Comparison of ENCODE assay signal across 11 cellular contexts in genomic region chr17:19723967-19724366, GRCh38. TPM values are rescaled to one million over a fixed set of nuclear protein-coding genes. Genes with fewer than 3 reads are reported as not detected.
DNase-seq lines count a peak whose midpoint lies in the region; ATAC-seq, FAIRE-seq and TF ChIP-seq lines count a peak whose summit lies in the region.
"Had no signal": no experiment of that assay in that cellular context is flagged by ENCODE, and none has a peak within 500 bp of the region (broad histone marks: within the 10 kb centered on the region; RNA-seq: fewer than 3 reads in every experiment).

No MANE protein-coding gene starts in this region.

- H3K36me3 ChIP-seq in mammary epithelial cell (ENCODE audit: insufficient read depth, low read length) (no peaks in the 10 kb centered on the region), neuronal stem cell (replicated peaks in 1 of 2; ENCODE audit: control insufficient read depth in 2 of 2, insufficient read depth in 2 of 2, low read length in 2 of 2) (no peaks in the 10 kb centered on the region), tibial artery (no peaks in the 10 kb centered on the region)

- dilution Hi-C loops in mammary epithelial cell (cut with HindIII; ENCODE audit: low sequenced_read_pairs): loop anchor here (5.0 kb wide), 1 partner anchor 38 kb away; no protein-coding TSS in a partner anchor

- H4K8ac ChIP-seq in neuronal stem cell (ENCODE audit: low read depth, low read length): no peak overlapping the region

- H2BK12ac ChIP-seq in neuronal stem cell (ENCODE audit: low read length): no peak overlapping the region

- no peaks in the 10 kb centered on the region for H3K79me1 ChIP-seq in neuronal stem cell (ENCODE audit: low read depth, low read length)

- no peak overlapping the region for H2BK15ac ChIP-seq in neuronal stem cell (ENCODE audit: low read length)

- H2AFZ ChIP-seq in mammary epithelial cell (ENCODE audit: low read depth, low read length) (peak overlapping the region; percentile 79), neuronal stem cell (ENCODE audit: low read length) (no peak overlapping the region)

- TF ChIP-seq POLR2A in A549 (IDR thresholded peaks at IDR 0.05; ENCODE audit: low read length): no peak

- H3K9ac ChIP-seq in mammary epithelial cell (ENCODE audit: insufficient read depth, low read length) (no peak overlapping the region), neuronal stem cell (ENCODE audit: low read depth, low read length, poor library complexity) (no peak overlapping the region)

- no peak for ATAC-seq in A549
- no peak for ATAC-seq in GM21515 (IDR thresholded peaks at IDR 0.05; ENCODE audit: unreplicated experiment)
- ATAC-seq in HG03520 (IDR thresholded peaks at IDR 0.05; ENCODE audit: unreplicated experiment): no peak

- peak overlapping the region; percentile 12 for H3K18ac ChIP-seq in neuronal stem cell (ENCODE audit: low read length)

- H3K4me2 ChIP-seq in A549 (peak overlapping the region; percentile 18; the same call in 2 of the 3 replicates), mammary epithelial cell (ENCODE audit: insufficient read depth, low read depth, low read length) (peak overlapping the region; percentile 73), neuronal stem cell (ENCODE audit: insufficient read depth, low read length, poor library complexity, severe bottlenecking) (no peak overlapping the region)

- H3K27ac ChIP-seq in A549 (peak overlapping the region; percentile 32 to 73; a peak in 4 of 6 replicates), mammary epithelial cell (ENCODE audit: insufficient read depth, low read depth, low read length) (peak overlapping the region; percentile 72), neuronal stem cell (replicated peaks; ENCODE audit: low read length) (no peak overlapping the region), tibial artery (peak overlapping the region in 1 of 2 donors; percentile 63)
- H3K27ac ChIP-seq: SK-N-MC had no signal

- CTCF ChIA-PET in A549 (lab: Yijun Ruan, JAX): interaction anchor here (1.2 to 12.9 kb wide), 5 partner anchors 18 to 211 kb away, joined by 3 to 145 read pairs (median 7); no protein-coding TSS in a partner anchor
- CTCF ChIA-PET in mammary epithelial cell (lab: Charles Lee; ENCODE audit: low non-redundant PET): interaction anchor here (0.6 kb wide), 1 partner anchor 20 kb away, joined by 4 read pairs; no protein-coding TSS in a partner anchor

- H2BK120ac ChIP-seq in neuronal stem cell (ENCODE audit: low read depth, low read length): no peak overlapping the region

- intact Hi-C loops in mammary epithelial cell (cut with micrococcal nuclease) (loop anchor here (1.0 to 2.0 kb wide), 2 partner anchors 17 to 29 kb away; no protein-coding TSS in a partner anchor), tibial artery (cut with DNase I; ENCODE audit: low total_unique reads) (no loop called here)

- in situ Hi-C loops in mammary epithelial cell (cut with MboI; ENCODE audit: low sequenced_read_pairs in 2 of 2): no loop called here

- H3K4me3 ChIP-seq in A549 (no peak overlapping the region), mammary epithelial cell (replicated peaks in 1 of 3; ENCODE audit: insufficient read depth in 1 of 3, low read depth in 2 of 3, low read length in 3 of 3) (no peak overlapping the region), neuronal stem cell (ENCODE audit: low read length in 2 of 2) (no peak overlapping the region), tibial artery (peak overlapping the region in 1 of 2 donors; percentile 39)
- H3K4me3 ChIP-seq: SK-N-MC had no signal

- H3K4me1 ChIP-seq in A549 (peaks cover 62% of the 10 kb centered on the region), mammary epithelial cell (ENCODE audit: insufficient read depth, low read length) (peaks cover 60% of the 10 kb centered on the region), neuronal stem cell (ENCODE audit: control insufficient read depth in 2 of 2, insufficient read depth in 1 of 2, low read depth in 1 of 2, low read length in 2 of 2) (peaks cover 0 to 8% of the 10 kb centered on the region in 2 donors), tibial artery (peaks cover 0 to 40% (median 29%) of the 10 kb centered on the region in 4 donors)

- no peak for TF ChIP-seq CTCF in A549 (IDR thresholded peaks at IDR 0.05)
- TF ChIP-seq CTCF in mammary epithelial cell (conservative IDR thresholded peaks at IDR 0.05 in 1 of 2, IDR thresholded peaks at IDR 0.05 in 1 of 2; ENCODE audit: extremely low read depth in 1 of 2, insufficient read depth in 1 of 2, low read depth in 1 of 2, low read length in 2 of 2): no peak
- TF ChIP-seq CTCF in tibial artery (IDR thresholded peaks at IDR 0.05): no peak

- TF ChIP-seq RAD21 in A549 (conservative IDR thresholded peaks at IDR 0.05 in 1 of 2, IDR thresholded peaks at IDR 0.05 in 1 of 2): no peak

- H3K27me3 ChIP-seq in mammary epithelial cell (ENCODE audit: insufficient read depth, low read length): no peaks in the 10 kb centered on the region
- peaks cover 0 to 8% (median 0%) of the 10 kb centered on the region in 3 experiments for H3K27me3 ChIP-seq in neuronal stem cell (ENCODE audit: control insufficient read depth in 3 of 3, insufficient read depth in 3 of 3, low read depth in 1 of 3, low read length in 3 of 3)
- no peaks in the 10 kb centered on the region for H3K27me3 ChIP-seq in tibial artery

- H3K9me3 ChIP-seq in A549 (no peaks in the 10 kb centered on the region), mammary epithelial cell (replicated peaks; ENCODE audit: insufficient read depth, low read length) (no peaks in the 10 kb centered on the region), neuronal stem cell (replicated peaks in 1 of 2; ENCODE audit: control insufficient read depth in 2 of 2, insufficient read depth in 1 of 2, low read depth in 1 of 2, low read length in 2 of 2) (no peaks in the 10 kb centered on the region), tibial artery (no peaks in the 10 kb centered on the region)

- H3K23ac ChIP-seq in neuronal stem cell (ENCODE audit: low read depth, low read length, poor library complexity): no peak overlapping the region

- no peak for FAIRE-seq in A549 (lab: Jason Lieb, UNC)

- DNase-seq in A549 (ENCODE audit: low read depth in 1 of 2, low spot score in 1 of 2) (no peak), HPDE6-E6E7 (ENCODE audit: extremely low spot score) (peak; percentile 84), mammary epithelial cell (peak; percentile 88), neuronal stem cell (ENCODE audit: low spot score) (no peak), tibial artery (no peak)
- DNase-seq in activated CD8-positive, alpha-beta memory T cell treated with anti-CD3 and anti-CD28 coated beads, Interleukin-2, amount 50 U/mL, for 4 hours: no peak
- DNase-seq: activated gamma-delta T cell, NCI-H524 treated with DMSO at 0.1 percent for 48 hours had no signal

- no peak overlapping the region for H3K14ac ChIP-seq in neuronal stem cell (ENCODE audit: low read length)

- peak overlapping the region; percentile 2 for H2AK5ac ChIP-seq in neuronal stem cell (ENCODE audit: low read depth, low read length)

- no peaks in the 10 kb centered on the region for H4K20me1 ChIP-seq in mammary epithelial cell (ENCODE audit: insufficient read depth, low read length)

- POLR2A ChIA-PET in A549 (lab: Yijun Ruan, JAX): interaction anchor here (0.6 to 1.5 kb wide), 2 partner anchors 14 to 76 kb away, joined by 3 to 7 read pairs; partner anchors contain the start of gene ALDH3A2

- no peak for TF ChIP-seq EP300 in A549 (IDR thresholded peaks at IDR 0.05)

- H2BK5ac ChIP-seq in neuronal stem cell (ENCODE audit: low read length): no peak overlapping the region

- H4K91ac ChIP-seq in neuronal stem cell (ENCODE audit: low read depth, low read length, poor library complexity): no peak overlapping the region

- H3K4ac ChIP-seq in neuronal stem cell (ENCODE audit: low read length): no peak overlapping the region

- no TSS peak for BruUV-seq in mammary epithelial cell (replicated peaks; lab: Mats Ljungman, UMichigan)

- 61% methylated on average over 1 of the region's 1 CpG for WGBS in A549 (ENCODE audit: missing lambda C conversion rate)
- 0% methylated on average over 1 of the region's 1 CpG for WGBS in mammary epithelial cell (ENCODE audit: low coverage, missing lambda C conversion rate)
- no CpG with 5 or more reads among the region's 1 CpG for WGBS in neuronal stem cell (ENCODE audit: extremely low coverage in 2 of 2, insufficient read length in 2 of 2, insufficient replicate concordance in 1 of 2), 2 donors

- H3K79me2 ChIP-seq in mammary epithelial cell (ENCODE audit: insufficient read depth, low read length): no peaks in the 10 kb centered on the region

TF ChIP-seq in A549, 52 proteins besides CTCF, POLR2A, EP300 and RAD21:
- TF ChIP-seq MAX (IDR thresholded peaks at IDR 0.05): no peak

RNA-seq across cellular contexts. Expression of gene SLC47A2, which starts 7.6 kb away (rescaled TPM):
- 0.07 and 0.13 TPM in 2 replicates for polyA plus RNA-seq in A549 (2011; rRNA removed)
- polyA plus RNA-seq in A549 (2012; cell fraction: cytosol; rRNA removed): 0.04 and 0.05 TPM in 2 replicates
- 0.26 and 0.44 TPM in 2 replicates for polyA plus RNA-seq in A549 (2012; cell fraction: nucleus; rRNA removed)
- polyA plus RNA-seq in A549 (2017; fragmentation: RNase III; extraction: RNeasy Plus Mini Kit Qiagen cat#74134 plus additional on column Dnase treatment): 0.16 to 0.27 TPM (median 0.22 TPM) in 3 replicates
- polyA minus RNA-seq in A549 (2011; rRNA and poly(A)+ RNA removed): 0.15 and 0.21 TPM in 2 replicates
- 1 to 10 TPM; 1.5 to 9.5 TPM for total RNA-seq in mammary epithelial cell
- 0.60 TPM for polyA plus RNA-seq in mammary epithelial cell
- 3.0 TPM for polyA minus RNA-seq in mammary epithelial cell
- polyA plus RNA-seq in neuronal stem cell (2013, experiment 1 of 2): 0.14 TPM
- polyA plus RNA-seq in neuronal stem cell (2013, experiment 2 of 2): 0.12 TPM

RNA-seq across cellular contexts. Expression of gene ALDH3A1, which starts 24.1 kb away (rescaled TPM):
- polyA plus RNA-seq in A549 (2011; rRNA removed) (1,190 and 1,547 TPM in 2 replicates), A549 (2017; fragmentation: RNase III; extraction: RNeasy Plus Mini Kit Qiagen cat#74134 plus additional on column Dnase treatment) (833 to 1,094 TPM (median 959 TPM) in 3 replicates), mammary epithelial cell (6.9 TPM)
- polyA plus RNA-seq in A549 (2012; cell fraction: cytosol; rRNA removed): 723 and 1,237 TPM in 2 replicates
- 1,160 and 1,222 TPM in 2 replicates for polyA plus RNA-seq in A549 (2012; cell fraction: nucleus; rRNA removed)
- polyA minus RNA-seq in A549 (2011; rRNA and poly(A)+ RNA removed): 958 and 1,042 TPM in 2 replicates
- total RNA-seq in mammary epithelial cell: 10 to 100 TPM in 1 of 2 donors, under 1 TPM in 1; 0.49 to 21.8 TPM
- 16.7 TPM for polyA minus RNA-seq in mammary epithelial cell
- polyA plus RNA-seq in neuronal stem cell (2013, experiment 1 of 2): 0.17 TPM
- 0.40 TPM for polyA plus RNA-seq in neuronal stem cell (2013, experiment 2 of 2)

Comparison
In these comparisons a context has a peak if more than half of its experiments do, and no peak if none do; other contexts are left out.
1. DNase-seq: peak in HPDE6-E6E7 (single experiment) and mammary epithelial cell (single experiment); none in A549 (0 of 2), neuronal stem cell (single experiment), tibial artery (0 of 2) and activated CD8-positive, alpha-beta memory T cell treated with anti-CD3 and anti-CD28 coated beads, Interleukin-2, amount 50 U/mL, for 4 hours (single experiment).
2. RNA of gene ALDH3A1, which starts 24.1 kb away (polyA plus RNA-seq): 723 to 1,547 TPM in A549; 6.9 TPM in mammary epithelial cell (single experiment); every median in the first group is over 10 times any median in the second.